ENCODE assay signal across 8 cellular contexts in the genomic region with DNA sequence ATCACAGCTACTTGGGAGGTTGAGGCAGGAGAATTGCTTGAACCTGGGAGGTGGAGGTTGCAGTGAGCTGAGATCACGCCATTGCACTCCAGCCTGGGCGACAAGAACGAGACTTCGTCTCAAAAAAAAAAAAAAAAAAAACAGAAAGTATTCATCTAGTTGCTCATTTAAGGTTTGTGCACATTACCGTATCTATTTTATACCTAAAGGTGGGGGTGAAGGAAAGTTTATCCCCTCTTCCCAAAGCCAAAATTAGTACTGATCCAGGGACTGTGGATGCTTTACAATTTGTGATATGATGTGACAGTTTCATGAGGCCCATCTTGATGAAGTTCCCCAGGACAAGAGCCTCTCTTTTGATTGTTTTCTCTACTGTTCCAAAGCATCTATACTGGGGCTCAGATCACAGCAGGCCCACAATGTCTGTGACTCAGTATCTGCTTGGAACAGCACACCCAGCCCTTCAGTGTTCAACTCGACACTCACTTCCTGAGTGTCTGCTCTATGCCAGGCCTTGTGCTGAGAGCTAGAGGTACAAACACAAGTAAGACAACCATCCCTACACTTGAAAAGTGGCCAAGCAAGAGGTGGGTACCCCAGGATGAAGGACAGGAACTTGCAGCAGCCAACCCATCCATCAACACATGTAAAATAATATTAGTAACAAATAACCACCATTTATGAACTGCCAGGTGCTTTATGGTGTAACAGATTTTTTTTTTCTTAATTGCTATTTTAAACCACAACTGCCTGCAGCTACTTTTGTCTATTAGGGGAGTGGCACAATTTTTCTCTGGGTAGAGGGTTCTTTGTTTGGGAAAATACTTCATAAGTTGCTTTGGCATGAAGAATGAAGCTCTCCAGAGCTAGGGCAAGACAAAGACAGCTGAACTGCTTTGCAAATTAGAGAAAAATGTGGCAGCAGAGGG. TPM values are rescaled to one million over a fixed set of nuclear protein-coding genes. Genes with fewer than 3 reads are reported as not detected.
DNase-seq lines count a peak whose midpoint lies in the region; ATAC-seq and TF ChIP-seq lines count a peak whose summit lies in the region.

No MANE protein-coding gene starts in this region.

- H2AK9ac ChIP-seq in IMR-90 (replicated peaks; ENCODE audit: low read depth, low read length, poor library complexity) = peak overlapping the region; percentile 57

- H3K4me3 ChIP-seq in IMR-90 (ENCODE audit: insufficient read depth, low read depth, low read length) (no peak overlapping the region), esophagus muscularis mucosa (peak overlapping the region in 1 of 4 donors; percentile 7)

- H4K5ac ChIP-seq in IMR-90 (ENCODE audit: low read depth, low read length) = peak overlapping the region; percentile 85

- H3K4me1 ChIP-seq in IMR-90 (ENCODE audit: control insufficient read depth, insufficient read depth, low read length) (peaks cover 4% of the 10 kb centered on the region), esophagus muscularis mucosa (peaks cover 9 to 12% (median 11%) of the 10 kb centered on the region in 4 donors)

- H3K18ac ChIP-seq in IMR-90 (ENCODE audit: low read depth, low read length) = peak overlapping the region; percentile 66

- POLR2A ChIA-PET in IMR-90 (lab: Charles Lee; ENCODE audit: unreplicated experiment) = interaction anchor here (0.6 kb wide), 1 partner anchor 21 kb away, joined by 11 read pairs; no protein-coding TSS in a partner anchor
- POLR2A ChIA-PET in activated CD4-positive, alpha-beta memory T cell treated with anti-CD3 and anti-CD28 coated beads for 36 hours (lab: Charles Lee) = interaction anchor here (0.6 to 1.5 kb wide), 4 partner anchors 27 to 95 kb away, joined by 3 to 7 read pairs (median 3); no protein-coding TSS in a partner anchor

- H3K36me3 Mint-ChIP-seq in activated CD4-positive, alpha-beta memory T cell treated with anti-CD3 and anti-CD28 coated beads for 36 hours = no peaks in the 10 kb centered on the region

- CTCF ChIA-PET in IMR-90 (lab: Yijun Ruan, JAX) = interaction anchor here (0.6 to 1.1 kb wide), 5 partner anchors 8 to 178 kb away, joined by 3 to 6 read pairs (median 3); no protein-coding TSS in a partner anchor
- CTCF ChIA-PET in activated CD4-positive, alpha-beta memory T cell treated with anti-CD3 and anti-CD28 coated beads for 36 hours (lab: Charles Lee) = interaction anchor here (0.5 to 1.7 kb wide), 6 partner anchors 19 to 95 kb away, joined by 3 to 10 read pairs (median 3); no protein-coding TSS in a partner anchor

- no peaks in the 10 kb centered on the region for H3K27me3 ChIP-seq in IMR-90 (ENCODE audit: control insufficient read depth, insufficient read depth, low read length)
- no peaks in the 10 kb centered on the region for H3K27me3 ChIP-seq in esophagus muscularis mucosa

- no peaks in the 10 kb centered on the region for H3K9me3 Mint-ChIP-seq in activated CD4-positive, alpha-beta memory T cell treated with anti-CD3 and anti-CD28 coated beads for 36 hours

- H3K9ac ChIP-seq in IMR-90 (ENCODE audit: low read depth, low read length) = no peak overlapping the region

- H2BK20ac ChIP-seq in IMR-90 (ENCODE audit: low read depth, low read length) = no peak overlapping the region

- H2BK120ac ChIP-seq in IMR-90 (ENCODE audit: low read depth, low read length) = no peak overlapping the region; the same call in 1 of the 2 replicates

- in situ Hi-C loops in IMR-90 (cut with MboI; ENCODE audit: low sequenced_read_pairs) = loop anchor here (25.0 kb wide), 1 partner anchor 97 kb away; no protein-coding TSS in a partner anchor

- TF ChIP-seq CTCF in IMR-90 (conservative IDR thresholded peaks at IDR 0.05; ENCODE audit: low read depth, low read length) (no peak), esophagus muscularis mucosa (IDR thresholded peaks at IDR 0.05) (no peak)

- intact Hi-C loops in IMR-90 (cut with micrococcal nuclease) = no loop called here
- intact Hi-C loops in activated CD4-positive, alpha-beta memory T cell treated with anti-CD3 and anti-CD28 coated beads for 36 hours (cut with micrococcal nuclease) = loop anchor here (2.0 kb wide), 1 partner anchor 30 kb away; no protein-coding TSS in a partner anchor
- intact Hi-C loops in esophagus muscularis mucosa (cut with DNase I) = loop anchor here (5.0 kb wide), 1 partner anchor 78 kb away; no protein-coding TSS in a partner anchor

- H2AFZ ChIP-seq in IMR-90 (replicated peaks; ENCODE audit: low read length, poor library complexity) = peak overlapping the region; percentile 87

- H3K27ac ChIP-seq in IMR-90 (ENCODE audit: insufficient read depth, low read length) (no peak overlapping the region; the same call in 1 of the 2 replicates), esophagus muscularis mucosa (replicated peaks in 1 of 4) (peak overlapping the region; percentile 13 to 57 (median 33))

- no peak for TF ChIP-seq RAD21 in IMR-90 (IDR thresholded peaks at IDR 0.05; ENCODE audit: low read length)

- TF ChIP-seq POLR2A in IMR-90 (IDR thresholded peaks at IDR 0.05; ENCODE audit: low read depth, low read length) = no peak
- no peak for TF ChIP-seq POLR2A in esophagus muscularis mucosa (IDR thresholded peaks at IDR 0.05; ENCODE audit: low read depth)

- H4K20me1 ChIP-seq in IMR-90 (ENCODE audit: insufficient read depth, low read length) = no peaks in the 10 kb centered on the region

- dilution Hi-C loops in IMR-90 (cut with HindIII; ENCODE audit: low sequenced_read_pairs, unreplicated experiment) = no loop called here

- peaks cover 7% of the 10 kb centered on the region; the same call in 1 of the 2 replicates for H3K9me1 ChIP-seq in IMR-90 (ENCODE audit: insufficient read depth, low read length)

- WGBS in IMR-90 (ENCODE audit: extremely low coverage in 2 of 2, insufficient read length in 1 of 2), 2 experiments = no CpG with 5 or more reads among the region's 6 CpGs
- WGBS in esophagus muscularis mucosa = 87% methylated on average over 6 of the region's 6 CpGs

- H2AK5ac ChIP-seq in IMR-90 (ENCODE audit: low read depth, low read length) = no peak overlapping the region

- H3K23ac ChIP-seq in IMR-90 (ENCODE audit: low read depth, low read length) = no peak overlapping the region; the same call in 1 of the 2 replicates

- DNase-seq in IMR-90 (peak; percentile 63), esophagus muscularis mucosa (ENCODE audit: extremely low spot score) (no peak), ecto neural progenitor cell (ENCODE audit: low spot score) (no peak), SHP77 treated with DMSO at 0.1 percent for 48 hours (lab: John Stamatoyannopoulos, UW) (no peak)
- peak; percentile 67 for DNase-seq in activated CD4-positive, alpha-beta memory T cell treated with anti-CD3 and anti-CD28 coated beads for 36 hours
- peak; percentile 22 to 27 for DNase-seq in stimulated activated CD4-positive, alpha-beta T cell treated with anti-CD3 and anti-CD28 coated beads, Interleukin-4, amount 100 ng/mL, for 48 hours (ENCODE audit: low read depth in 2 of 2)

- H3K4ac ChIP-seq in IMR-90 (ENCODE audit: low read depth, low read length) = no peak overlapping the region

- no peak overlapping the region for H4K91ac ChIP-seq in IMR-90 (ENCODE audit: insufficient read depth, low read depth, low read length)

- no peaks in the 10 kb centered on the region for H3K9me3 ChIP-seq in IMR-90 (ENCODE audit: control insufficient read depth, insufficient read depth, low read length)
- H3K9me3 ChIP-seq in esophagus muscularis mucosa = no peaks in the 10 kb centered on the region

- no peak overlapping the region; the same call in 1 of the 2 replicates for H3K4me2 ChIP-seq in IMR-90 (ENCODE audit: low read depth, low read length)

- peak overlapping the region; percentile 46; the same call in 1 of the 2 replicates for H3K14ac ChIP-seq in IMR-90 (replicated peaks; ENCODE audit: low read depth, low read length)

- H3K36me3 ChIP-seq in IMR-90 (ENCODE audit: control insufficient read depth, insufficient read depth, low read length) (no peaks in the 10 kb centered on the region), esophagus muscularis mucosa (no peaks in the 10 kb centered on the region)

- H2BK5ac ChIP-seq in IMR-90 (ENCODE audit: low read depth, low read length, poor library complexity, severe bottlenecking) = peak overlapping the region; percentile 46

- ATAC-seq in IMR-90 (ENCODE audit: low read depth) = peak; percentile 87
- no peak for ATAC-seq in GM18502 (IDR thresholded peaks at IDR 0.05; ENCODE audit: poor library complexity, unreplicated experiment)
- ATAC-seq in GM19395 (IDR thresholded peaks at IDR 0.05; ENCODE audit: unreplicated experiment) = no peak

- peak overlapping the region; percentile 12 to 79; a peak in 3 of 4 replicates for H4K8ac ChIP-seq in IMR-90 (ENCODE audit: low read depth in 2 of 2, low read length in 2 of 2)

- peak overlapping the region; percentile 96 for H3K27ac Mint-ChIP-seq in activated CD4-positive, alpha-beta memory T cell treated with anti-CD3 and anti-CD28 coated beads for 36 hours

- H3K4me1 Mint-ChIP-seq in activated CD4-positive, alpha-beta memory T cell treated with anti-CD3 and anti-CD28 coated beads for 36 hours (ENCODE audit: low read depth) = peaks cover 43% of the 10 kb centered on the region

- peak overlapping the region; percentile 28; the same call in 1 of the 2 replicates for H3K56ac ChIP-seq in IMR-90 (ENCODE audit: extremely low read depth, insufficient read depth, low read length)

- H3K27me3 Mint-ChIP-seq in activated CD4-positive, alpha-beta memory T cell treated with anti-CD3 and anti-CD28 coated beads for 36 hours = no peaks in the 10 kb centered on the region

- no peak overlapping the region for H2BK15ac ChIP-seq in IMR-90 (ENCODE audit: low read depth, low read length)

- TF ChIP-seq EP300 in esophagus muscularis mucosa (IDR thresholded peaks at IDR 0.05) = no peak

- no TSS peak for BruUV-seq in IMR-90 (replicated peaks; lab: Mats Ljungman, UMichigan)

- H3K4me3 Mint-ChIP-seq in activated CD4-positive, alpha-beta memory T cell treated with anti-CD3 and anti-CD28 coated beads for 36 hours = peak overlapping the region; percentile 27

- no peaks in the 10 kb centered on the region; a peak in 1 of 4 replicates for H3K79me1 ChIP-seq in IMR-90 (ENCODE audit: low read depth in 1 of 2, low read length in 2 of 2)

TF ChIP-seq in IMR-90, 13 proteins besides CTCF, POLR2A, EP300 and RAD21 (continues in another document):
- no peak for TF ChIP-seq RCOR1 (IDR thresholded peaks at IDR 0.05; ENCODE audit: insufficient replicate concordance, low read length)

RNA-seq across cellular contexts. Expression of gene KHDRBS1, which starts 29.0 kb away (rescaled TPM):
- total RNA-seq in IMR-90 (2012; rRNA removed) = 33.7 and 39.7 TPM in 2 replicates
- polyA plus RNA-seq in IMR-90 (2012; rRNA removed) = 52.6 and 67.6 TPM in 2 replicates
- 40.2 and 51.4 TPM in 2 replicates for polyA plus RNA-seq in IMR-90 (2012; cell fraction: cytosol; rRNA removed)
- polyA plus RNA-seq in IMR-90 (2012; cell fraction: nucleus; rRNA removed; ENCODE audit: low replicate concordance) = 41.3 and 49.0 TPM in 2 replicates
- 100 to 1,000 TPM; 200 to 203 TPM for total RNA-seq in activated CD4-positive, alpha-beta memory T cell treated with anti-CD3 and anti-CD28 coated beads for 36 hours
- 10 to 100 TPM; 71.8 to 90.5 (median 79.7) TPM for total RNA-seq in esophagus muscularis mucosa

RNA-seq across cellular contexts. Expression of gene PTP4A2, which starts 46.5 kb away (rescaled TPM):
- 328 and 537 TPM in 2 replicates for total RNA-seq in IMR-90 (2012; rRNA removed)
- 99.8 and 135 TPM in 2 replicates for polyA plus RNA-seq in IMR-90 (2012; rRNA removed)
- 19.3 and 45.6 TPM in 2 replicates for polyA plus RNA-seq in IMR-90 (2012; cell fraction: cytosol; rRNA removed)
- polyA plus RNA-seq in IMR-90 (2012; cell fraction: nucleus; rRNA removed; ENCODE audit: low replicate concordance) = 5.8 and 62.3 TPM in 2 replicates
- 100 to 1,000 TPM; 275 to 285 TPM for total RNA-seq in activated CD4-positive, alpha-beta memory T cell treated with anti-CD3 and anti-CD28 coated beads for 36 hours
- 100 to 1,000 TPM; 160 to 241 (median 173) TPM for total RNA-seq in esophagus muscularis mucosa

Comparison
In these comparisons a context has a peak if more than half of its experiments do, and no peak if none do; other contexts are left out.
1. DNase-seq: peak in IMR-90 (single experiment), activated CD4-positive, alpha-beta memory T cell treated with anti-CD3 and anti-CD28 coated beads for 36 hours (single experiment) and stimulated activated CD4-positive, alpha-beta T cell treated with anti-CD3 and anti-CD28 coated beads, Interleukin-4, amount 100 ng/mL, for 48 hours (2 of 2); none in esophagus muscularis mucosa (single experiment), ecto neural progenitor cell (single experiment) and SHP77 treated with DMSO at 0.1 percent for 48 hours (single experiment).